Comparison of ENCODE assay signal across 13 cellular contexts in the genomic region with DNA sequence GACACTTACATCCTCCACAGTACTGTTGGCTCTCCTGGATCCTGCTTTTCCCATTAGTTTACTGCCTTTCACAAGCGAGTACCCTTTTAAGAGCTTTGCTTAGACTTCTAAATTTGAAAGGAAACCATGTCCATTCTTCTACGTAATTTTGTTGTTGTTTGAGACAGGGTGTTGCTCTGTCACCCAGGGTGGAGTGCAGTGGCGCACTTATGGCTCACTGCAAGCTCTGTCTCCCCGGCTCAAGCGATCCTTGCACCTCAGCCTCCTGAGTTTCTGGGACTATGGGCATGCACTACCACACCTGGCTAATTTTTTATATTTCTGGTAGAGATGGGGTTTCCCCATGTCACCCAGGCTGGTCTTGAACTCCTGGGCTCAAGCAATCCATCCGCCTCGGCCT. TPM values are rescaled to one million over a fixed set of nuclear protein-coding genes. Genes with fewer than 3 reads are reported as not detected.
DNase-seq lines count a peak whose midpoint lies in the region; ATAC-seq and TF ChIP-seq lines count a peak whose summit lies in the region.
"Not testable (repeated sequence)": the region's sequence is repeated elsewhere in the genome, so short reads cannot be mapped to it uniquely, and the experiment has no call there.
"Had no signal": no experiment of that assay in that cellular context is flagged by ENCODE, and none has a peak within 500 bp of the region (broad histone marks: within the 10 kb centered on the region; RNA-seq: fewer than 3 reads in every experiment).

No MANE protein-coding gene starts in this region.

- ATAC-seq in foreskin keratinocyte = peak; percentile 10
- peak; percentile 56 for ATAC-seq in mucosa of descending colon

- intact Hi-C loops in Calu3 (cut with micrococcal nuclease; ENCODE audit: unreplicated experiment); mucosa of descending colon (cut with DNase I, micrococcal nuclease); vagina (cut with DNase I): not testable (repeated sequence)

- not testable (repeated sequence) for H3K36me3 Mint-ChIP-seq in Calu3 (ENCODE audit: insufficient read depth, unreplicated experiment); activated naive CD4-positive, alpha-beta T cell treated with anti-CD3 and anti-CD28 coated beads, Interleukin-2, amount 50 U/mL, for 24 hours

- peak overlapping the region; percentile 75 for H3K27ac ChIP-seq in RWPE1
- H3K27ac ChIP-seq in cingulate gyrus (ENCODE audit: low read depth, low read length) = peak overlapping the region; percentile 29
- not testable (repeated sequence) for H3K27ac ChIP-seq in foreskin keratinocyte
- H3K27ac ChIP-seq in skin epidermis = peak overlapping the region in 20 of 21 experiments; percentile 47 to 90 (median 78)
- H3K27ac ChIP-seq in vagina = peak overlapping the region; percentile 61

- not testable (repeated sequence) for DNase-seq in Calu3; RWPE1 (ENCODE audit: low spot score); foreskin keratinocyte; mucosa of descending colon; vagina (ENCODE audit: extremely low spot score in 2 of 2)

- CTCF ChIA-PET in Calu3 (lab: Charles Lee); RWPE1 (lab: Yijun Ruan, JAX): not testable (repeated sequence)

- not testable (repeated sequence) for H3K27me3 Mint-ChIP-seq in Calu3 (ENCODE audit: unreplicated experiment); activated naive CD4-positive, alpha-beta T cell treated with anti-CD3 and anti-CD28 coated beads, Interleukin-2, amount 50 U/mL, for 24 hours

- not testable (repeated sequence) for H3K9me3 ChIP-seq in mucosa of descending colon, vagina

- H3K4me1 ChIP-seq in foreskin keratinocyte; mucosa of descending colon (ENCODE audit: low read depth); vagina: not testable (repeated sequence)

- H3K4me3 ChIP-seq in mucosa of descending colon, skin epidermis: not testable (repeated sequence)
- H3K4me3 ChIP-seq in vagina = peak overlapping the region in 1 of 2 donors; percentile 24

- peak overlapping the region; percentile 32 for H3K4me3 Mint-ChIP-seq in Calu3 (ENCODE audit: low read depth, unreplicated experiment)
- H3K4me3 Mint-ChIP-seq in activated naive CD4-positive, alpha-beta T cell treated with anti-CD3 and anti-CD28 coated beads, Interleukin-2, amount 50 U/mL, for 24 hours = peak overlapping the region; percentile 26

- BruUV-seq in Calu3 (replicated peaks; lab: Mats Ljungman, UMichigan) = not testable (repeated sequence)

- not testable (repeated sequence) for TF ChIP-seq CTCF in Calu3 (IDR thresholded peaks at IDR 0.05; ENCODE audit: unreplicated experiment); RWPE1 (conservative IDR thresholded peaks at IDR 0.05; ENCODE audit: low read depth); foreskin keratinocyte (conservative IDR thresholded peaks at IDR 0.05); mucosa of descending colon (IDR thresholded peaks at IDR 0.05); vagina (IDR thresholded peaks at IDR 0.05)

- not testable (repeated sequence) for H3K9me3 Mint-ChIP-seq in Calu3 (ENCODE audit: low read depth, unreplicated experiment); activated naive CD4-positive, alpha-beta T cell treated with anti-CD3 and anti-CD28 coated beads, Interleukin-2, amount 50 U/mL, for 24 hours

- H3K36me3 ChIP-seq in mucosa of descending colon (ENCODE audit: low read depth); vagina: not testable (repeated sequence)

- not testable (repeated sequence) for H3K27me3 ChIP-seq in foreskin keratinocyte, vagina

- TF ChIP-seq POLR2A in vagina (IDR thresholded peaks at IDR 0.05) = not testable (repeated sequence)

- POLR2A ChIA-PET in RWPE1 (lab: Yijun Ruan, JAX; ENCODE audit: low non-redundant PET) = not testable (repeated sequence)

- not testable (repeated sequence) for H3K27ac Mint-ChIP-seq in Calu3 (ENCODE audit: unreplicated experiment)
- H3K27ac Mint-ChIP-seq in activated naive CD4-positive, alpha-beta T cell treated with anti-CD3 and anti-CD28 coated beads, Interleukin-2, amount 50 U/mL, for 24 hours = peak overlapping the region; percentile 72

- H3K4me1 Mint-ChIP-seq in Calu3 (ENCODE audit: low read depth, unreplicated experiment) = peaks cover 16% of the 10 kb centered on the region
- H3K4me1 Mint-ChIP-seq in activated naive CD4-positive, alpha-beta T cell treated with anti-CD3 and anti-CD28 coated beads, Interleukin-2, amount 50 U/mL, for 24 hours = not testable (repeated sequence)

RNA-seq across cellular contexts. Expression of a gene that starts 24.8 kb away (rescaled TPM):
- total RNA-seq in Calu3 (2022) = not detected in 2 replicates
- total RNA-seq in foreskin keratinocyte = not detected in 2 replicates
- polyA plus RNA-seq in foreskin keratinocyte = not detected in 2 replicates
- under 1 TPM; 0.07 to 0.26 (median 0.16) TPM for total RNA-seq in mucosa of descending colon
- total RNA-seq in vagina = 0.74 TPM
- total RNA-seq: adrenal gland, HT-29, K562 had no signal
- polyA plus RNA-seq: adrenal gland, AG04450, heart left ventricle had no signal

RNA-seq across cellular contexts. Expression of a gene that starts 43.7 kb away (rescaled TPM):
- not detected in 2 replicates for total RNA-seq in Calu3 (2022)
- 0.14 TPM in 2 replicates for total RNA-seq in foreskin keratinocyte
- 0.02 TPM in 2 replicates for polyA plus RNA-seq in foreskin keratinocyte
- total RNA-seq in mucosa of descending colon = under 1 TPM; 0.07 to 0.26 (median 0.16) TPM
- total RNA-seq in vagina = 0.25 TPM
- total RNA-seq: HT-29, K562 had no signal
